In the genomic region with DNA sequence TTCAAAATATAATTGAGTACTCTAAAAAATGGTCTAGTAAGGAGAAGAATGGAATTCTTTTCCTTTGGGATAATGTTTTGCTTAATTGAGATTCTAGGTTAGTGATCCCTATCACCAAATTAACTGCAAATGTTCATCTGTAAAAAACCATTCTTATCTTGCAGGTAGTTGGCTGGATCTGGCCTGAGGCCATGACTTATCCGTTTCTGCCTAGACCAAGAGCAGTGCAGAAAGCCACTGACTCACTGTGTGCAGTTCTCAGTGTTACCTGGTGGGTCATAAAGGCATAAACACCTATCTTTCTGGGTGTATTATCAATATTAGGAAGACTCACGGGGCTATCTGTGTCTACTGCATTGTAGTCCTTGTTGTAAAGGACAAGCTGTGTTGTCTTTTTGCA, we compare ENCODE assay signal across 17 cellular contexts. TPM values are rescaled to one million over a fixed set of nuclear protein-coding genes. Genes with fewer than 3 reads are reported as not detected.
DNase-seq lines count a peak whose midpoint lies in the region; ATAC-seq and TF ChIP-seq lines count a peak whose summit lies in the region.
"Had no signal": no experiment of that assay in that cellular context is flagged by ENCODE, and none has a peak within 500 bp of the region (broad histone marks: within the 10 kb centered on the region; RNA-seq: fewer than 3 reads in every experiment).

No MANE protein-coding gene starts in this region.

- peak; percentile 19 for DNase-seq in NCI-H146 (lab: John Stamatoyannopoulos, UW)
- DNase-seq in NCI-H146 treated with DMSO at 0.1 percent for 48 hours (lab: John Stamatoyannopoulos, UW; ENCODE audit: unreplicated experiment): no peak
- DNase-seq in LNCaP clone FGC (ENCODE audit: low read depth): peak; percentile 86
- peak; percentile 75 for DNase-seq in activated naive CD4-positive, alpha-beta T cell treated with anti-CD3 and anti-CD28 coated beads for 36 hours
- DNase-seq in naive thymus-derived CD8-positive, alpha-beta T cell: no peak
- no peak for DNase-seq in SKM-1 treated with dmso at 0.1 percent for 144 hours (lab: John Stamatoyannopoulos, UW; ENCODE audit: unreplicated experiment)
- no peak for DNase-seq in thyroid gland
- DNase-seq: aorta, GOT3, kidney, NCI-H1417 treated with DMSO at 0.1 percent for 48 hours, NCI-H526, right lobe of liver, upper lobe of left lung had no signal

- POLR2A ChIA-PET in naive thymus-derived CD8-positive, alpha-beta T cell (lab: Charles Lee): interaction anchor here (0.7 to 18.7 kb wide), 11 partner anchors 8 to 93 kb away, joined by 3 to 1085 read pairs (median 4); a partner anchor contains a TSS

- no peak for TF ChIP-seq CTCF in LNCaP clone FGC (IDR thresholded peaks at IDR 0.05; ENCODE audit: control insufficient read depth, extremely low read depth, insufficient read depth)
- TF ChIP-seq CTCF in thyroid gland (IDR thresholded peaks at IDR 0.05): no peak

- H3K27me3 Mint-ChIP-seq in activated naive CD4-positive, alpha-beta T cell treated with anti-CD3 and anti-CD28 coated beads for 36 hours (ENCODE audit: low read depth): no peaks in the 10 kb centered on the region
- H3K27me3 Mint-ChIP-seq in naive thymus-derived CD8-positive, alpha-beta T cell: no peaks in the 10 kb centered on the region

- peak overlapping the region; percentile 41 for H3K4me3 Mint-ChIP-seq in activated naive CD4-positive, alpha-beta T cell treated with anti-CD3 and anti-CD28 coated beads for 36 hours
- peak overlapping the region; percentile 67 to 91 (median 83) for H3K4me3 Mint-ChIP-seq in naive thymus-derived CD8-positive, alpha-beta T cell

- peaks cover 78% of the 10 kb centered on the region for H3K4me1 Mint-ChIP-seq in activated naive CD4-positive, alpha-beta T cell treated with anti-CD3 and anti-CD28 coated beads for 36 hours (ENCODE audit: low read depth)
- peaks cover 41 to 92% (median 86%) of the 10 kb centered on the region in 4 donors for H3K4me1 Mint-ChIP-seq in naive thymus-derived CD8-positive, alpha-beta T cell

- no peak overlapping the region for H3K27ac ChIP-seq in thyroid gland
- H3K27ac ChIP-seq: right lobe of liver, SJSA1 had no signal

- WGBS in thyroid gland, 2 donors: 93 to 98% methylated on average over 2 of the region's 2 CpGs

- H3K36me3 Mint-ChIP-seq in activated naive CD4-positive, alpha-beta T cell treated with anti-CD3 and anti-CD28 coated beads for 36 hours (ENCODE audit: low read depth): peaks cover 9% of the 10 kb centered on the region
- H3K36me3 Mint-ChIP-seq in naive thymus-derived CD8-positive, alpha-beta T cell: peaks cover 25 to 80% (median 30%) of the 10 kb centered on the region in 3 donors

- H3K4me1 ChIP-seq in thyroid gland: peaks cover 0 to 6% of the 10 kb centered on the region in 2 donors
- H3K4me1 ChIP-seq: right lobe of liver had no signal

- H3K4me3 ChIP-seq in LNCaP clone FGC (ENCODE audit: low read depth, low read length) (no peak overlapping the region), thyroid gland (replicated peaks in 1 of 3) (no peak overlapping the region)
- H3K4me3 ChIP-seq: right lobe of liver, SJSA1, upper lobe of left lung had no signal

- intact Hi-C loops in activated naive CD4-positive, alpha-beta T cell treated with anti-CD3 and anti-CD28 coated beads for 36 hours (cut with micrococcal nuclease): loop anchor here (1.0 to 10.0 kb wide), 8 partner anchors 7 to 250 kb away; no protein-coding TSS in a partner anchor
- intact Hi-C loops in thyroid gland (cut with DNase I): no loop called here

- CTCF ChIA-PET in activated naive CD4-positive, alpha-beta T cell treated with anti-CD3 and anti-CD28 coated beads for 36 hours (lab: Charles Lee): interaction anchor here (0.6 to 4.2 kb wide), 14 partner anchors 10 to 136 kb away, joined by 3 to 41 read pairs (median 4); a partner anchor contains a TSS

- H3K9me3 ChIP-seq in thyroid gland: no peaks in the 10 kb centered on the region
- H3K9me3 ChIP-seq: right lobe of liver, SJSA1, upper lobe of left lung had no signal

- H3K9me3 Mint-ChIP-seq in activated naive CD4-positive, alpha-beta T cell treated with anti-CD3 and anti-CD28 coated beads for 36 hours: peaks cover 6% of the 10 kb centered on the region
- peaks cover 0 to 10% (median 3%) of the 10 kb centered on the region in 9 donors for H3K9me3 Mint-ChIP-seq in naive thymus-derived CD8-positive, alpha-beta T cell

- H3K27me3 ChIP-seq in thyroid gland: no peaks in the 10 kb centered on the region
- H3K27me3 ChIP-seq: right lobe of liver, SJSA1, upper lobe of left lung had no signal

- no peaks in the 10 kb centered on the region for H3K36me3 ChIP-seq in thyroid gland
- H3K36me3 ChIP-seq: right lobe of liver, SJSA1, upper lobe of left lung had no signal

- peak; percentile 35 to 52 for ATAC-seq in naive thymus-derived CD8-positive, alpha-beta T cell
- no peak for ATAC-seq in GM19455 (IDR thresholded peaks at IDR 0.05; ENCODE audit: unreplicated experiment)
- ATAC-seq: right lobe of liver had no signal

- no peak for TF ChIP-seq POLR2A in thyroid gland (IDR thresholded peaks at IDR 0.05)

- H3K27ac Mint-ChIP-seq in activated naive CD4-positive, alpha-beta T cell treated with anti-CD3 and anti-CD28 coated beads for 36 hours: peak overlapping the region; percentile 89
- peak overlapping the region; percentile 75 to 98 (median 88) for H3K27ac Mint-ChIP-seq in naive thymus-derived CD8-positive, alpha-beta T cell

RNA-seq across cellular contexts. Expression of a gene that starts 10.8 kb away (rescaled TPM):
- total RNA-seq in activated naive CD4-positive, alpha-beta T cell treated with anti-CD3 and anti-CD28 coated beads for 36 hours: 100 to 1,000 TPM; 111 to 116 TPM
- total RNA-seq in naive thymus-derived CD8-positive, alpha-beta T cell: 100 to 1,000 TPM; 511 to 531 TPM
- 100 to 1,000 TPM; 413 to 542 (median 468) TPM for polyA plus RNA-seq in naive thymus-derived CD8-positive, alpha-beta T cell
- 10 to 100 TPM in 1 of 4 donors, 1 to 10 TPM in 3; 3.1 to 13.0 (median 8.4) TPM for total RNA-seq in thyroid gland
- total RNA-seq: A172 had no signal

Comparison
In these comparisons a context has a peak if more than half of its experiments do, and no peak if none do; other contexts are left out.
1. DNase-seq: peak in NCI-H146 (single experiment), LNCaP clone FGC (single experiment) and activated naive CD4-positive, alpha-beta T cell treated with anti-CD3 and anti-CD28 coated beads for 36 hours (single experiment); none in NCI-H146 treated with DMSO at 0.1 percent for 48 hours (single experiment), naive thymus-derived CD8-positive, alpha-beta T cell (0 of 10), SKM-1 treated with dmso at 0.1 percent for 144 hours (single experiment) and thyroid gland (0 of 2).
2. RNA of a gene that starts 10.8 kb away (total RNA-seq): 511 to 531 TPM in naive thymus-derived CD8-positive, alpha-beta T cell and 111 to 116 TPM in activated naive CD4-positive, alpha-beta T cell treated with anti-CD3 and anti-CD28 coated beads for 36 hours; 3.1 to 13.0 TPM in thyroid gland; every median in the first group is over 4 times any median in the second.